ENCODE assay signal across 12 cellular contexts in genomic region chr1:1431845-1432565, GRCh38. TPM values are rescaled to one million over a fixed set of nuclear protein-coding genes. Genes with fewer than 3 reads are reported as not detected.
DNase-seq lines count a peak whose midpoint lies in the region; ATAC-seq, FAIRE-seq and TF ChIP-seq lines count a peak whose summit lies in the region.
"Had no signal": no experiment of that assay in that cellular context is flagged by ENCODE, and none has a peak within 500 bp of the region (broad histone marks: within the 10 kb centered on the region; RNA-seq: fewer than 3 reads in every experiment).

No MANE protein-coding gene starts in this region.

- H4K91ac ChIP-seq in IMR-90 (ENCODE audit: insufficient read depth, low read depth, low read length) = no peak overlapping the region
- H4K91ac ChIP-seq in H1 (replicated peaks; ENCODE audit: insufficient read length, low read length) = peak overlapping the region; percentile 80

- H3K23ac ChIP-seq in IMR-90 (ENCODE audit: low read depth, low read length) (no peak overlapping the region), H1 (ENCODE audit: insufficient read length) (no peak overlapping the region)

- H2BK12ac ChIP-seq in H1 (ENCODE audit: low read depth, low read length) = peak overlapping the region; percentile 97; the same call in 1 of the 2 replicates

- no peak overlapping the region for H3K4me2 ChIP-seq in IMR-90 (ENCODE audit: low read depth, low read length)
- H3K4me2 ChIP-seq in H1 (ENCODE audit: insufficient read depth in 1 of 2, low read depth in 2 of 2, low read length in 2 of 2) = no peak overlapping the region
- no peak overlapping the region for H3K4me2 ChIP-seq in GM23248 (ENCODE audit: unreplicated experiment)

- no TSS peak for BruUV-seq in IMR-90 (replicated peaks; lab: Mats Ljungman, UMichigan)

- peaks cover 12% of the 10 kb centered on the region for H3K4me1 Mint-ChIP-seq in activated CD4-positive, alpha-beta T cell treated with anti-CD3 and anti-CD28 coated beads for 36 hours

- no peaks in the 10 kb centered on the region for H3K36me3 Mint-ChIP-seq in activated CD4-positive, alpha-beta T cell treated with anti-CD3 and anti-CD28 coated beads for 36 hours (ENCODE audit: low read depth)

- TF ChIP-seq RAD21 in IMR-90 (IDR thresholded peaks at IDR 0.05; ENCODE audit: low read length) (no peak), H1 (IDR thresholded peaks at IDR 0.05 in 1 of 2, conservative IDR thresholded peaks at IDR 0.05 in 1 of 2; ENCODE audit: low read depth in 2 of 2, low read length in 2 of 2) (no peak)

- in situ Hi-C loops in IMR-90 (cut with MboI; ENCODE audit: low sequenced_read_pairs) = no loop called here
- in situ Hi-C loops in GM23248 (cut with MboI) = no loop called here

- H3K9me3 ChIP-seq in IMR-90 (ENCODE audit: control insufficient read depth, insufficient read depth, low read length) (no peaks in the 10 kb centered on the region), H1 (ENCODE audit: insufficient read depth in 2 of 2, low read depth in 1 of 2, low read length in 1 of 2) (peaks cover 0 to 3% of the 10 kb centered on the region in 2 experiments; a peak in 1 of 4 replicates), mesodermal cell (ENCODE audit: control insufficient read depth, low read length) (no peaks in the 10 kb centered on the region), thymus (ENCODE audit: control insufficient read depth) (peaks cover 1% of the 10 kb centered on the region), GM23248 (ENCODE audit: low read depth) (no peaks in the 10 kb centered on the region)

- H2AK5ac ChIP-seq in IMR-90 (ENCODE audit: low read depth, low read length) = 0 out of 2 replicates have a peak overlapping the region, but pooled peaks have one; percentile 60
- peak overlapping the region; percentile 93; the same call in 1 of the 2 replicates for H2AK5ac ChIP-seq in H1 (ENCODE audit: low read depth, low read length)

- H3K36me3 ChIP-seq in IMR-90 (ENCODE audit: control insufficient read depth, insufficient read depth, low read length) = no peaks in the 10 kb centered on the region
- H3K36me3 ChIP-seq in H1 (ENCODE audit: control insufficient read depth in 2 of 4, insufficient read depth in 4 of 4, low read length in 3 of 4) = no peaks in the 10 kb centered on the region; a peak in 1 of 8 replicates
- no peaks in the 10 kb centered on the region for H3K36me3 ChIP-seq in mesodermal cell (ENCODE audit: control insufficient read depth, insufficient read depth, low read length)
- no peaks in the 10 kb centered on the region for H3K36me3 ChIP-seq in thymus (ENCODE audit: control insufficient read depth, insufficient read depth)
- H3K36me3 ChIP-seq in GM23248 (ENCODE audit: low read depth) = no peaks in the 10 kb centered on the region

- intact Hi-C loops in IMR-90 (cut with micrococcal nuclease) = no loop called here
- intact Hi-C loops in activated CD4-positive, alpha-beta T cell treated with anti-CD3 and anti-CD28 coated beads for 36 hours (cut with DNase I, micrococcal nuclease) = no loop called here

- H3K27me3 ChIP-seq in IMR-90 (ENCODE audit: control insufficient read depth, insufficient read depth, low read length) (no peaks in the 10 kb centered on the region; the same call in 1 of the 2 replicates), H1 (replicated peaks in 1 of 4; ENCODE audit: control insufficient read depth in 3 of 4, extremely low read depth in 1 of 4, insufficient read depth in 3 of 4, low read length in 3 of 4) (peaks cover 0 to 3% (median 0%) of the 10 kb centered on the region in 4 experiments; a peak in 2 of 7 replicates), thymus (ENCODE audit: control insufficient read depth, insufficient read depth) (peaks cover 31% of the 10 kb centered on the region), GM23248 (replicated peaks; ENCODE audit: insufficient read depth) (no peaks in the 10 kb centered on the region)

- FAIRE-seq in H1 (lab: Jason Lieb, UNC) = no peak
- FAIRE-seq: colon had no signal

- H3K9me3 Mint-ChIP-seq in activated CD4-positive, alpha-beta T cell treated with anti-CD3 and anti-CD28 coated beads for 36 hours (ENCODE audit: low read depth) = no peaks in the 10 kb centered on the region

- POLR2A ChIA-PET in IMR-90 (lab: Charles Lee; ENCODE audit: unreplicated experiment) (no interaction called here), H1 (lab: Charles Lee; ENCODE audit: partially characterized antibody) (interaction anchor here (1.1 to 22.9 kb wide), 8 partner anchors 9 to 78 kb away, joined by 3 to 515 read pairs (median 10); partner anchors contain the start of genes ANKRD65, ATAD3C, CCNL2 and MRPL20)
- POLR2A ChIA-PET in activated CD4-positive, alpha-beta T cell treated with anti-CD3 and anti-CD28 coated beads for 36 hours (lab: Charles Lee) = no interaction called here

- no peak overlapping the region for H3K56ac ChIP-seq in IMR-90 (ENCODE audit: extremely low read depth, insufficient read depth, low read length)
- H3K56ac ChIP-seq in H1 (replicated peaks; ENCODE audit: insufficient read length, low read depth, low read length) = no peak overlapping the region

- dilution Hi-C loops in IMR-90 (cut with HindIII; ENCODE audit: low sequenced_read_pairs, unreplicated experiment) = no loop called here

- no peak overlapping the region for H3K27ac Mint-ChIP-seq in activated CD4-positive, alpha-beta T cell treated with anti-CD3 and anti-CD28 coated beads for 36 hours

- H2AK9ac ChIP-seq in IMR-90 (replicated peaks; ENCODE audit: low read depth, low read length, poor library complexity) = no peak overlapping the region

- H3K27ac ChIP-seq in IMR-90 (ENCODE audit: insufficient read depth, low read length) (no peak overlapping the region), H1 (ENCODE audit: low read depth, low read length) (no peak overlapping the region), mesodermal cell (ENCODE audit: low read depth, low read length, severe bottlenecking) (peak overlapping the region; percentile 93), thymus (ENCODE audit: low read depth) (peak overlapping the region; percentile 3), GM23248 (no peak overlapping the region)

- H2BK5ac ChIP-seq in IMR-90 (ENCODE audit: low read depth, low read length, poor library complexity, severe bottlenecking) = no peak overlapping the region
- peak overlapping the region; percentile 95; the same call in 1 of the 2 replicates for H2BK5ac ChIP-seq in H1 (ENCODE audit: low read depth, low read length)

- peaks cover 25% of the 10 kb centered on the region for H3K4me1 ChIP-seq in IMR-90 (ENCODE audit: control insufficient read depth, insufficient read depth, low read length)
- H3K4me1 ChIP-seq in H1 (replicated peaks in 1 of 4; ENCODE audit: control insufficient read depth in 3 of 4, insufficient read depth in 4 of 4, low read length in 3 of 4) = peaks cover 0 to 57% (median 42%) of the 10 kb centered on the region in 4 experiments; a peak in 6 of 7 replicates
- peaks cover 68% of the 10 kb centered on the region for H3K4me1 ChIP-seq in mesodermal cell (ENCODE audit: control insufficient read depth, insufficient read depth, low read length, poor library complexity, severe bottlenecking)
- H3K4me1 ChIP-seq in thymus (ENCODE audit: control insufficient read depth, insufficient read depth, low read length) = peaks cover 11% of the 10 kb centered on the region
- no peaks in the 10 kb centered on the region for H3K4me1 ChIP-seq in GM23248 (ENCODE audit: insufficient read depth)

- H2BK120ac ChIP-seq in IMR-90 (ENCODE audit: low read depth, low read length) (no peak overlapping the region), H1 (replicated peaks; ENCODE audit: low read depth, low read length) (peak overlapping the region; percentile 73)

- TF ChIP-seq CTCF in IMR-90 (conservative IDR thresholded peaks at IDR 0.05; ENCODE audit: low read depth, low read length) (no peak), H1 (IDR thresholded peaks at IDR 0.05; ENCODE audit: control extremely low read depth in 1 of 3, insufficient read depth in 1 of 3, low read depth in 1 of 3, low read length in 3 of 3) (no peak)

- no peaks in the 10 kb centered on the region for H4K20me1 ChIP-seq in IMR-90 (ENCODE audit: insufficient read depth, low read length)
- H4K20me1 ChIP-seq in H1 (replicated peaks in 1 of 2; ENCODE audit: control insufficient read depth in 1 of 2, insufficient read depth in 2 of 2, low read length in 2 of 2) = peaks cover 3 to 5% of the 10 kb centered on the region in 2 experiments
- no peaks in the 10 kb centered on the region for H4K20me1 ChIP-seq in GM23248 (ENCODE audit: insufficient read depth)

- H4K5ac ChIP-seq in IMR-90 (ENCODE audit: low read depth, low read length) (peak overlapping the region; percentile 73), H1 (ENCODE audit: insufficient read length, low read depth, low read length) (peak overlapping the region; percentile 29)

- WGBS in IMR-90 (ENCODE audit: extremely low coverage in 2 of 2, insufficient read length in 1 of 2), 2 experiments = 66% methylated on average over 9 of the region's 20 CpGs; no CpG with 5 or more reads in 1 of the 2 experiments
- WGBS in H1 (ENCODE audit: extremely low coverage in 1 of 2, insufficient coverage in 1 of 2, insufficient read length in 1 of 2, insufficient replicate concordance in 2 of 2, low coverage in 1 of 2, low lambda C conversion rate in 2 of 2, missing lambda C conversion rate in 1 of 2), 2 experiments = 81% methylated on average over 19 of the region's 20 CpGs; no CpG with 5 or more reads in 1 of the 2 experiments
- 49 to 69% methylated on average over 13 to 16 of the region's 20 CpGs for WGBS in mesodermal cell (ENCODE audit: insufficient coverage in 2 of 2), 2 experiments
- WGBS in thymus = 83% methylated on average over 20 of the region's 20 CpGs
- WGBS in GM23248 (ENCODE audit: low coverage in 1 of 2, low lambda C conversion rate in 2 of 2, missing lambda C conversion rate in 2 of 2), 2 experiments = 74 to 78% methylated on average over 10 to 19 of the region's 20 CpGs

- peak overlapping the region; percentile 82 for H2AFZ ChIP-seq in IMR-90 (replicated peaks; ENCODE audit: low read length, poor library complexity)
- no peak overlapping the region for H2AFZ ChIP-seq in H1 (ENCODE audit: low read length)
- no peak overlapping the region for H2AFZ ChIP-seq in GM23248

- 0 out of 2 replicates have a peak, but pooled peaks cover 7% of the 10 kb centered on the region for H3K9me1 ChIP-seq in IMR-90 (ENCODE audit: insufficient read depth, low read length)

- H3K79me1 ChIP-seq in IMR-90 (ENCODE audit: low read depth in 1 of 2, low read length in 2 of 2) (0 out of 4 replicates have a peak, but pooled peaks cover 0 to 3% of the 10 kb centered on the region in 2 experiments), H1 (ENCODE audit: low read depth, low read length) (no peaks in the 10 kb centered on the region)

- no peak overlapping the region for H3K9ac ChIP-seq in IMR-90 (ENCODE audit: low read depth, low read length)
- no peak overlapping the region for H3K9ac ChIP-seq in H1 (replicated peaks in 1 of 4; ENCODE audit: extremely low read depth in 1 of 4, low read depth in 3 of 4, low read length in 3 of 4)
- no peak overlapping the region for H3K9ac ChIP-seq in GM23248

- H3K23me2 ChIP-seq in H1 (ENCODE audit: low read depth, low read length) = peaks cover 20% of the 10 kb centered on the region; the same call in 1 of the 2 replicates

- peaks cover 21% of the 10 kb centered on the region for H3K27me3 Mint-ChIP-seq in activated CD4-positive, alpha-beta T cell treated with anti-CD3 and anti-CD28 coated beads for 36 hours

- H3K4me3 Mint-ChIP-seq in activated CD4-positive, alpha-beta T cell treated with anti-CD3 and anti-CD28 coated beads for 36 hours = no peak overlapping the region

- H3K9me2 ChIP-seq in GM23248 (ENCODE audit: insufficient read depth) = no peaks in the 10 kb centered on the region

- ATAC-seq in IMR-90 (ENCODE audit: low read depth) (no peak), HG02588 (IDR thresholded peaks at IDR 0.05; ENCODE audit: unreplicated experiment) (no peak)
- ATAC-seq in activated CD4-positive, alpha-beta T cell treated with anti-CD3 and anti-CD28 coated beads for 36 hours = no peak
- ATAC-seq: stimulated activated naive CD8-positive, alpha-beta T cell treated with anti-CD3 and anti-CD28 coated beads, Interleukin-15, Interleukin-2, amounts not matched to agents 100 U/mL and 50 U/mL, for 24 hours had no signal

- H2BK20ac ChIP-seq in IMR-90 (ENCODE audit: low read depth, low read length) (no peak overlapping the region), H1 (ENCODE audit: low read length) (peak overlapping the region; percentile 72; the same call in 1 of the 2 replicates)

- H3K79me2 ChIP-seq in H1 (ENCODE audit: control insufficient read depth in 1 of 2, insufficient read depth in 2 of 2, low read length in 2 of 2) (peaks cover 0 to 7% of the 10 kb centered on the region in 2 experiments; a peak in 1 of 4 replicates), GM23248 (ENCODE audit: insufficient read depth) (no peaks in the 10 kb centered on the region)

- no peak for TF ChIP-seq EP300 in H1 (IDR thresholded peaks at IDR 0.05; ENCODE audit: borderline replicate concordance in 1 of 2, low read depth in 2 of 2, low read length in 2 of 2)

- no peak for DNase-seq in IMR-90
- peak in 1 of 2 experiments; percentile 70 for DNase-seq in H1 (ENCODE audit: low read depth in 1 of 2, low spot score in 2 of 2)
- no peak for DNase-seq in SIG-M5 treated with dmso at 0.1 percent for 504 hours (lab: John Stamatoyannopoulos, UW; ENCODE audit: unreplicated experiment)
- DNase-seq in activated CD4-positive, alpha-beta T cell treated with anti-CD3 and anti-CD28 coated beads for 36 hours = no peak
- no peak for DNase-seq in GM23248
- DNase-seq: NCI-H187 treated with DMSO at 0.1 percent for 48 hours; stimulated activated naive CD8-positive, alpha-beta T cell treated with anti-CD3 and anti-CD28 coated beads, Interleukin-15, Interleukin-2, amounts not matched to agents 100 U/mL and 50 U/mL, for 24 hours had no signal

- H3K4me3 ChIP-seq in IMR-90 (ENCODE audit: insufficient read depth, low read depth, low read length) (no peak overlapping the region), H1 (ENCODE audit: extremely low read depth in 1 of 4, insufficient read depth in 2 of 4, low read depth in 3 of 4, low read length in 4 of 4) (no peak overlapping the region), mesodermal cell (ENCODE audit: extremely low read depth, insufficient read depth, low read length, poor library complexity, severe bottlenecking) (no peak overlapping the region), thymus (ENCODE audit: low read length) (no peak overlapping the region), GM23248 (no peak overlapping the region)

- H3F3A ChIP-seq in GM23248 (ENCODE audit: insufficient read depth) = 0 out of 2 replicates have a peak, but pooled peaks cover 7% of the 10 kb centered on the region

- no peak overlapping the region for H3K14ac ChIP-seq in IMR-90 (replicated peaks; ENCODE audit: low read depth, low read length)
- H3K14ac ChIP-seq in H1 (ENCODE audit: insufficient read length) = no peak overlapping the region

- no peak overlapping the region for H3K18ac ChIP-seq in IMR-90 (ENCODE audit: low read depth, low read length)
- peak overlapping the region; percentile 19; the same call in 1 of the 2 replicates for H3K18ac ChIP-seq in H1 (ENCODE audit: extremely low read depth, low read length)

- TF ChIP-seq POLR2A in IMR-90 (IDR thresholded peaks at IDR 0.05; ENCODE audit: low read depth, low read length) = no peak
- TF ChIP-seq POLR2A in H1 (IDR thresholded peaks at IDR 0.05; ENCODE audit: control extremely low read depth in 1 of 2, low read depth in 2 of 2, low read length in 2 of 2) = peak in 1 of 2 experiments; percentile 46; a peak in 1 of 3 replicates

- H2BK15ac ChIP-seq in IMR-90 (ENCODE audit: low read depth, low read length) (no peak overlapping the region), H1 (ENCODE audit: low read length) (peak overlapping the region; percentile 88; the same call in 1 of the 2 replicates)

- CTCF ChIA-PET in IMR-90 (lab: Yijun Ruan, JAX) (no interaction called here), H1 (lab: Charles Lee; ENCODE audit: partially characterized antibody) (interaction anchor here (0.5 to 4.4 kb wide), 6 partner anchors 8 to 84 kb away, joined by 3 to 36 read pairs (median 4); no protein-coding TSS in a partner anchor)
- CTCF ChIA-PET in activated CD4-positive, alpha-beta T cell treated with anti-CD3 and anti-CD28 coated beads for 36 hours (lab: Charles Lee) = no interaction called here

- H4K8ac ChIP-seq in IMR-90 (ENCODE audit: low read depth in 2 of 2, low read length in 2 of 2) (peak overlapping the region; percentile 16 to 60; a peak in 1 of 4 replicates), H1 (ENCODE audit: extremely low read depth, insufficient read depth, low read length) (peak overlapping the region; percentile 57; the same call in 1 of the 2 replicates)

- no peak overlapping the region for H3K4ac ChIP-seq in IMR-90 (ENCODE audit: low read depth, low read length)
- peak overlapping the region; percentile 82 for H3K4ac ChIP-seq in H1 (replicated peaks; ENCODE audit: insufficient read length, low read depth, low read length)

RNA-seq across cellular contexts. Expression of gene VWA1, which starts 3.5 kb away (rescaled TPM):
- total RNA-seq in IMR-90 (2012; rRNA removed) = 0.83 and 1.1 TPM in 2 replicates
- polyA plus RNA-seq in IMR-90 (2012; rRNA removed) (6.1 and 9.2 TPM in 2 replicates), H1 (2011; rRNA removed) (16.0 and 19.5 TPM in 2 replicates), thymus (16.8 TPM), GM23248 (2016; fragmentation: Nextera tagmentation; extraction: Ambion mirVana) (0.60 and 1.3 TPM in 2 replicates)
- 6.9 and 16.6 TPM in 2 replicates for polyA plus RNA-seq in IMR-90 (2012; cell fraction: cytosol; rRNA removed)
- polyA plus RNA-seq in IMR-90 (2012; cell fraction: nucleus; rRNA removed; ENCODE audit: low replicate concordance) = 5.7 and 10.7 TPM in 2 replicates
- 36.6 and 42.0 TPM in 2 replicates for total RNA-seq in H1 (2021; fragmentation: NEBNext Ultra II Directional; extraction: Animal tissue kit (Norgen Biotek cat#: 25700))
- polyA plus RNA-seq in H1 (2011; cell fraction: cytosol; rRNA removed) = 15.8 TPM
- 26.0 TPM for polyA plus RNA-seq in H1 (2011; cell fraction: nucleus; rRNA removed)
- 15.3 to 20.4 TPM (median 19.1 TPM) in 4 replicates for polyA plus RNA-seq in H1 (2012, experiment 1 of 2)
- polyA plus RNA-seq in H1 (2012, experiment 2 of 2) = 11.3 TPM
- 32.5 TPM for polyA plus RNA-seq in H1 (2013, experiment 1 of 2)
- 30.8 TPM for polyA plus RNA-seq in H1 (2013, experiment 2 of 2)
- polyA minus RNA-seq in H1 (2011; rRNA and poly(A)+ RNA removed) = 3.7 and 6.6 TPM in 2 replicates
- polyA minus RNA-seq in H1 (2011; cell fraction: cytosol; rRNA and poly(A)+ RNA removed) = 13.1 TPM
- 13.6 TPM for polyA minus RNA-seq in H1 (2011; cell fraction: nucleus; rRNA and poly(A)+ RNA removed)
- 20.6 TPM for polyA plus RNA-seq in mesodermal cell (2013, experiment 1 of 2)
- polyA plus RNA-seq in mesodermal cell (2013, experiment 2 of 2) = 16.6 TPM
- total RNA-seq in activated CD4-positive, alpha-beta T cell treated with anti-CD3 and anti-CD28 coated beads for 36 hours = under 1 TPM; 0.56 to 0.78 TPM
- 1.4 and 2.3 TPM in 2 replicates for total RNA-seq in GM23248 (2014; rRNA removed; shearing (Covaris generic))

RNA-seq across cellular contexts. Expression of gene ANKRD65, which starts 10.9 kb away (rescaled TPM):
- total RNA-seq in IMR-90 (2012; rRNA removed) = under 0.01 TPM in 1 of 2 replicates, not detected in the other
- polyA plus RNA-seq in IMR-90 (2012; rRNA removed) (0.09 and 0.11 TPM in 2 replicates), H1 (2011; rRNA removed) (1.7 and 2.0 TPM in 2 replicates), thymus (16.0 TPM), GM23248 (2016; fragmentation: Nextera tagmentation; extraction: Ambion mirVana) (0.44 and 0.70 TPM in 2 replicates)
- 0.03 and 0.10 TPM in 2 replicates for polyA plus RNA-seq in IMR-90 (2012; cell fraction: cytosol; rRNA removed)
- 0.17 and 0.24 TPM in 2 replicates for polyA plus RNA-seq in IMR-90 (2012; cell fraction: nucleus; rRNA removed; ENCODE audit: low replicate concordance)
- 1.8 and 2.2 TPM in 2 replicates for total RNA-seq in H1 (2021; fragmentation: NEBNext Ultra II Directional; extraction: Animal tissue kit (Norgen Biotek cat#: 25700))
- 3.2 TPM for polyA plus RNA-seq in H1 (2011; cell fraction: cytosol; rRNA removed)
- 6.6 TPM for polyA plus RNA-seq in H1 (2011; cell fraction: nucleus; rRNA removed)
- 2.6 to 3.5 TPM (median 3.3 TPM) in 4 replicates for polyA plus RNA-seq in H1 (2012, experiment 1 of 2)
- 3.2 TPM for polyA plus RNA-seq in H1 (2012, experiment 2 of 2)
- 1.2 TPM for polyA plus RNA-seq in H1 (2013, experiment 1 of 2)
- polyA plus RNA-seq in H1 (2013, experiment 2 of 2) = 1.3 TPM
- 0.73 and 0.80 TPM in 2 replicates for polyA minus RNA-seq in H1 (2011; rRNA and poly(A)+ RNA removed)
- polyA minus RNA-seq in H1 (2011; cell fraction: cytosol; rRNA and poly(A)+ RNA removed) = 1.7 TPM
- 2.2 TPM for polyA minus RNA-seq in H1 (2011; cell fraction: nucleus; rRNA and poly(A)+ RNA removed)
- polyA plus RNA-seq in mesodermal cell (2013, experiment 1 of 2) = 1.5 TPM
- polyA plus RNA-seq in mesodermal cell (2013, experiment 2 of 2) = 1.4 TPM
- total RNA-seq in activated CD4-positive, alpha-beta T cell treated with anti-CD3 and anti-CD28 coated beads for 36 hours = not detected
- 0.51 and 0.97 TPM in 2 replicates for total RNA-seq in GM23248 (2014; rRNA removed; shearing (Covaris generic))
- polyA plus RNA-seq: neural cell had no signal

RNA-seq across cellular contexts. Expression of gene ATAD3C, which starts 17.5 kb away (rescaled TPM):
- total RNA-seq in IMR-90 (2012; rRNA removed) = not detected in 2 replicates
- polyA plus RNA-seq in IMR-90 (2012; rRNA removed) (not detected in 2 replicates), H1 (2011; rRNA removed) (2.7 and 2.8 TPM in 2 replicates), thymus (2.8 TPM), GM23248 (2016; fragmentation: Nextera tagmentation; extraction: Ambion mirVana) (0.51 TPM in 1 of 2 replicates, not detected in the other)
- polyA plus RNA-seq in IMR-90 (2012; cell fraction: cytosol; rRNA removed) = not detected in 2 replicates
- 0.16 and 0.21 TPM in 2 replicates for polyA plus RNA-seq in IMR-90 (2012; cell fraction: nucleus; rRNA removed; ENCODE audit: low replicate concordance)
- total RNA-seq in H1 (2021; fragmentation: NEBNext Ultra II Directional; extraction: Animal tissue kit (Norgen Biotek cat#: 25700)) = 1.3 and 2.0 TPM in 2 replicates
- 2.3 TPM for polyA plus RNA-seq in H1 (2011; cell fraction: cytosol; rRNA removed)
- 10.7 TPM for polyA plus RNA-seq in H1 (2011; cell fraction: nucleus; rRNA removed)
- 3.1 to 5.1 TPM (median 3.8 TPM) in 4 replicates for polyA plus RNA-seq in H1 (2012, experiment 1 of 2)
- polyA plus RNA-seq in H1 (2012, experiment 2 of 2) = 1.9 TPM
- polyA plus RNA-seq in H1 (2013, experiment 1 of 2) = 1.1 TPM
- 0.74 TPM for polyA plus RNA-seq in H1 (2013, experiment 2 of 2)
- 0.57 and 0.88 TPM in 2 replicates for polyA minus RNA-seq in H1 (2011; rRNA and poly(A)+ RNA removed)
- 0.73 TPM for polyA minus RNA-seq in H1 (2011; cell fraction: cytosol; rRNA and poly(A)+ RNA removed)
- polyA minus RNA-seq in H1 (2011; cell fraction: nucleus; rRNA and poly(A)+ RNA removed) = 3.2 TPM
- 0.48 TPM for polyA plus RNA-seq in mesodermal cell (2013, experiment 1 of 2)
- polyA plus RNA-seq in mesodermal cell (2013, experiment 2 of 2) = 0.51 TPM
- total RNA-seq in activated CD4-positive, alpha-beta T cell treated with anti-CD3 and anti-CD28 coated beads for 36 hours = under 1 TPM; 0.30 to 0.39 TPM
- total RNA-seq in GM23248 (2014; rRNA removed; shearing (Covaris generic)) = not detected in 2 replicates
- polyA plus RNA-seq: neural cell had no signal

RNA-seq across cellular contexts. Expression of gene MRPL20, which starts 24.9 kb away (rescaled TPM):
- 141 and 149 TPM in 2 replicates for total RNA-seq in IMR-90 (2012; rRNA removed)
- polyA plus RNA-seq in IMR-90 (2012; rRNA removed) = 157 and 172 TPM in 2 replicates
- 121 and 215 TPM in 2 replicates for polyA plus RNA-seq in IMR-90 (2012; cell fraction: cytosol; rRNA removed)
- polyA plus RNA-seq in IMR-90 (2012; cell fraction: nucleus; rRNA removed; ENCODE audit: low replicate concordance) = 86.1 and 87.0 TPM in 2 replicates
- total RNA-seq in H1 (2021; fragmentation: NEBNext Ultra II Directional; extraction: Animal tissue kit (Norgen Biotek cat#: 25700)) = 126 and 130 TPM in 2 replicates
- polyA plus RNA-seq in H1 (2011; rRNA removed) = 138 and 151 TPM in 2 replicates
- polyA plus RNA-seq in H1 (2011; cell fraction: cytosol; rRNA removed) = 155 TPM
- 119 TPM for polyA plus RNA-seq in H1 (2011; cell fraction: nucleus; rRNA removed)
- polyA plus RNA-seq in H1 (2012, experiment 1 of 2) = 199 to 245 TPM (median 224 TPM) in 4 replicates
- 282 TPM for polyA plus RNA-seq in H1 (2012, experiment 2 of 2)
- polyA plus RNA-seq in H1 (2013, experiment 1 of 2) = 197 TPM
- polyA plus RNA-seq in H1 (2013, experiment 2 of 2) = 188 TPM
- 67.9 and 70.9 TPM in 2 replicates for polyA minus RNA-seq in H1 (2011; rRNA and poly(A)+ RNA removed)
- 82.3 TPM for polyA minus RNA-seq in H1 (2011; cell fraction: cytosol; rRNA and poly(A)+ RNA removed)
- 51.4 TPM for polyA minus RNA-seq in H1 (2011; cell fraction: nucleus; rRNA and poly(A)+ RNA removed)
- 87.5 TPM for polyA plus RNA-seq in mesodermal cell (2013, experiment 1 of 2)
- polyA plus RNA-seq in mesodermal cell (2013, experiment 2 of 2) = 80.9 TPM
- 140 TPM for polyA plus RNA-seq in thymus
- total RNA-seq in activated CD4-positive, alpha-beta T cell treated with anti-CD3 and anti-CD28 coated beads for 36 hours = 100 to 1,000 TPM; 126 to 143 TPM
- 88.9 and 105 TPM in 2 replicates for total RNA-seq in GM23248 (2014; rRNA removed; shearing (Covaris generic))
- polyA plus RNA-seq in GM23248 (2016; fragmentation: Nextera tagmentation; extraction: Ambion mirVana) = 176 and 181 TPM in 2 replicates

RNA-seq across cellular contexts. Expression of gene CCNL2, which starts 32.9 kb away (rescaled TPM):
- total RNA-seq in IMR-90 (2012; rRNA removed) = 53.9 and 61.1 TPM in 2 replicates
- polyA plus RNA-seq in IMR-90 (2012; rRNA removed) = 209 and 239 TPM in 2 replicates
- 37.1 and 43.3 TPM in 2 replicates for polyA plus RNA-seq in IMR-90 (2012; cell fraction: cytosol; rRNA removed)
- polyA plus RNA-seq in IMR-90 (2012; cell fraction: nucleus; rRNA removed; ENCODE audit: low replicate concordance) = 2,162 and 3,411 TPM in 2 replicates
- total RNA-seq in H1 (2021; fragmentation: NEBNext Ultra II Directional; extraction: Animal tissue kit (Norgen Biotek cat#: 25700)) = 120 TPM in 2 replicates
- polyA plus RNA-seq in H1 (2011; rRNA removed) = 79.8 and 121 TPM in 2 replicates
- 153 TPM for polyA plus RNA-seq in H1 (2011; cell fraction: cytosol; rRNA removed)
- polyA plus RNA-seq in H1 (2011; cell fraction: nucleus; rRNA removed) = 606 TPM
- 111 to 127 TPM (median 117 TPM) in 4 replicates for polyA plus RNA-seq in H1 (2012, experiment 1 of 2)
- 46.7 TPM for polyA plus RNA-seq in H1 (2012, experiment 2 of 2)
- polyA plus RNA-seq in H1 (2013, experiment 1 of 2) = 109 TPM
- polyA plus RNA-seq in H1 (2013, experiment 2 of 2) = 91.9 TPM
- 66.3 and 81.1 TPM in 2 replicates for polyA minus RNA-seq in H1 (2011; rRNA and poly(A)+ RNA removed)
- 48.5 TPM for polyA minus RNA-seq in H1 (2011; cell fraction: cytosol; rRNA and poly(A)+ RNA removed)
- 142 TPM for polyA minus RNA-seq in H1 (2011; cell fraction: nucleus; rRNA and poly(A)+ RNA removed)
- polyA plus RNA-seq in mesodermal cell (2013, experiment 1 of 2) = 176 TPM
- polyA plus RNA-seq in mesodermal cell (2013, experiment 2 of 2) = 168 TPM
- polyA plus RNA-seq in thymus = 340 TPM
- 10 to 100 TPM; 73.6 to 89.7 TPM for total RNA-seq in activated CD4-positive, alpha-beta T cell treated with anti-CD3 and anti-CD28 coated beads for 36 hours
- total RNA-seq in GM23248 (2014; rRNA removed; shearing (Covaris generic)) = 150 and 185 TPM in 2 replicates
- polyA plus RNA-seq in GM23248 (2016; fragmentation: Nextera tagmentation; extraction: Ambion mirVana) = 151 and 199 TPM in 2 replicates

Comparison
In these comparisons a context has a peak if more than half of its experiments do, and no peak if none do; other contexts are left out.
1. H3K27ac ChIP-seq: peak in mesodermal cell (single experiment) and thymus (single experiment); none in IMR-90 (single experiment), H1 (single experiment) and GM23248 (single experiment).
2. RNA of gene VWA1, which starts 3.5 kb away (total RNA-seq): 36.6 to 42.0 TPM in H1; 1.4 to 2.3 TPM in GM23248, 0.83 to 1.1 TPM in IMR-90 and 0.56 to 0.78 TPM in activated CD4-positive, alpha-beta T cell treated with anti-CD3 and anti-CD28 coated beads for 36 hours; every median in the first group is over 10 times any median in the second.